Comparison of ENCODE assay signal across 8 cellular contexts in the genomic region with DNA sequence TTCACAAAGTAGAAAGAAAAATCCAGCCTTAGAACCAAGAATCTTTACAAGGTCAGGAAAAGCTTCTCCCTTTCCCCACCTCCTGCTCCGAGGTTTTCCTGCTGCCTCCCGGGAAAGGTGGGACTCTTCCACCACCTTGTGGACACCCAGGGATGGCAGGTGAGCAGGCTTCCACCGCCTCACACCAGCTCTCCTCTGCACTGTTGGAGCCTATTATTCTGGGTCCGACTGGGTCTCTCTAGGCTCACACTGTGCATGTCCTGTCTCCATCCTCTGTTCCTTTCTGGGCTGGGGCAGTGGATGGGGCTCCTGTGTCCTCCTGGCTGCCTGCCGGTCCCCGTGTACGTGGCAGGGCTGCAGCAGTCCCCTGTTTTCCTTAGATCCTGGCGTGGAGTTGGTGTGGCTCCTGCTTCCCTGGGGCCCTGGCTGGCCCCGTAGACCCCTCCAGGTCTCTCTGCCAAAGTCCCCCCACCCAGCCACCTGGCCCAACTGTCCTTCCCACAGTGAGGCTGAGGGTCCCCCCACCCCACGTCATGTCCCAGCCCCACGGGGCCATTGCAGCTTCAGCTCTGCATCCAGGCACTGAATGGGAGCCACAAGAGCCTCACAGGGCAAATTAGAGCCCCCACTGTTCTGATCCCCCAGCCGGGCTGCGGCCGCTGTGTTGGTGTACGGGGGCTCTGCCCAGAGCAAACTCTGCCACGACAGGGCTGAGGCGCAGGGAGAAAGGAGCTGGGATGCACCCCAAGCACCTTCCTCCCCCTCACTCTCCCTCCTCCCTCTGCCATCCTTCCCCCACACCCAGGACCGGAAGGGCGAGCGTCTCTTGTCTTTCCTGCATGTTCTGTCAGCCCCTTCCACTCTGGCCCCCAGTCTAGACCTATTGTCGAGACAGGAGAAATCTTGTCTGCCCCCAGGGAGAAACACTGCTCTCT. TPM values are rescaled to one million over a fixed set of nuclear protein-coding genes. Genes with fewer than 3 reads are reported as not detected.
DNase-seq lines count a peak whose midpoint lies in the region; ATAC-seq and TF ChIP-seq lines count a peak whose summit lies in the region.

No MANE protein-coding gene starts in this region.

- H3K9me3 ChIP-seq in CD8-positive, alpha-beta memory T cell (ENCODE audit: low read length), result no peaks in the 10 kb centered on the region
- H3K9me3 ChIP-seq in OCI-LY3 (ENCODE audit: insufficient read depth, low read length), result no peaks in the 10 kb centered on the region
- no peaks in the 10 kb centered on the region for H3K9me3 ChIP-seq in aorta (ENCODE audit: control insufficient read depth, low read length)

- H3K27me3 ChIP-seq in CD8-positive, alpha-beta memory T cell (ENCODE audit: insufficient read depth, low read length, poor library complexity, severe bottlenecking), result peaks cover 12% of the 10 kb centered on the region
- H3K27me3 ChIP-seq in OCI-LY3 (ENCODE audit: low read depth, low read length), result no peaks in the 10 kb centered on the region
- H3K27me3 ChIP-seq in aorta (ENCODE audit: control insufficient read depth in 1 of 2, insufficient read depth in 2 of 2, low read length in 1 of 2), result no peaks in the 10 kb centered on the region

- ATAC-seq in activated T-helper 17 cell treated with anti-CD3 and anti-CD28 coated beads, Interleukin-2, amount 50 U/mL, for 72 hours (replicated peaks), result peak; percentile 39
- ATAC-seq in aorta (ENCODE audit: low FRiP score) (peak; percentile 77), HG02571 (IDR thresholded peaks at IDR 0.05; ENCODE audit: unreplicated experiment) (no peak)

- H3K36me3 ChIP-seq in CD8-positive, alpha-beta memory T cell (ENCODE audit: insufficient read depth, low read length), result no peaks in the 10 kb centered on the region
- H3K36me3 ChIP-seq in OCI-LY3 (replicated peaks; ENCODE audit: low read depth, low read length), result no peaks in the 10 kb centered on the region
- no peaks in the 10 kb centered on the region for H3K36me3 ChIP-seq in aorta (ENCODE audit: control insufficient read depth in 1 of 2, insufficient read depth in 2 of 2, low read length in 1 of 2)

- no peak overlapping the region for H3K27ac Mint-ChIP-seq in CD8-positive, alpha-beta memory T cell
- H3K27ac Mint-ChIP-seq in activated T-helper 17 cell treated with anti-CD3 and anti-CD28 coated beads, Interleukin-2, amount 50 U/mL, for 72 hours, result no peak overlapping the region

- no peaks in the 10 kb centered on the region for H4K20me1 ChIP-seq in OCI-LY3 (ENCODE audit: insufficient read depth, low read length)

- 43 to 48% methylated on average over 21 of the region's 21 CpGs for WGBS in aorta, 2 donors

- H3K9ac ChIP-seq in OCI-LY3 (ENCODE audit: low read length), result 0 out of 2 replicates have a peak overlapping the region, but pooled peaks have one; percentile 0

- H3K9me3 Mint-ChIP-seq in CD8-positive, alpha-beta memory T cell, result no peaks in the 10 kb centered on the region
- H3K9me3 Mint-ChIP-seq in activated T-helper 17 cell treated with anti-CD3 and anti-CD28 coated beads, Interleukin-2, amount 50 U/mL, for 72 hours, result no peaks in the 10 kb centered on the region

- peak overlapping the region; percentile 54 for H3K4me2 ChIP-seq in OCI-LY3 (ENCODE audit: low read length)

- POLR2A ChIA-PET in CD8-positive, alpha-beta memory T cell (lab: Charles Lee), result no interaction called here

- CTCF ChIA-PET in CD8-positive, alpha-beta memory T cell (lab: Charles Lee), result interaction anchor here (0.8 to 4.5 kb wide), 10 partner anchors 12 to 330 kb away, joined by 3 to 47 read pairs (median 4); a partner anchor contains a TSS

- DNase-seq in CD8-positive, alpha-beta memory T cell, result peak; percentile 29 to 68 (median 36)
- DNase-seq in HS-27A (ENCODE audit: low read depth) (peak; percentile 53), foreskin fibroblast (peak; percentile 66 to 90), occipital lobe (lab: John Stamatoyannopoulos, UW) (peak; percentile 54), aorta (peak; percentile 83 to 89)

- peaks cover 11% of the 10 kb centered on the region for H3K4me1 ChIP-seq in CD8-positive, alpha-beta memory T cell (ENCODE audit: insufficient read depth, low read length)
- peaks cover 11% of the 10 kb centered on the region for H3K4me1 ChIP-seq in OCI-LY3 (ENCODE audit: low read length)
- H3K4me1 ChIP-seq in aorta (ENCODE audit: control insufficient read depth in 1 of 2, insufficient read depth in 2 of 2, low read length in 2 of 2), result no peaks in the 10 kb centered on the region

- intact Hi-C loops in aorta (cut with DNase I), result loop anchor here (1.0 to 5.0 kb wide), 8 partner anchors 38 to 332 kb away; no protein-coding TSS in a partner anchor

- H2AFZ ChIP-seq in OCI-LY3 (ENCODE audit: low read depth, low read length), result no peak overlapping the region

- H3K27ac ChIP-seq in CD8-positive, alpha-beta memory T cell (ENCODE audit: low read depth, low read length), result no peak overlapping the region
- H3K27ac ChIP-seq in OCI-LY3 (ENCODE audit: low read length) (no peak overlapping the region), aorta (ENCODE audit: low read depth in 1 of 2, low read length in 2 of 2) (no peak overlapping the region)

- H3K27me3 Mint-ChIP-seq in CD8-positive, alpha-beta memory T cell, result peaks cover 14 to 31% of the 10 kb centered on the region in 2 donors
- peaks cover 8% of the 10 kb centered on the region for H3K27me3 Mint-ChIP-seq in activated T-helper 17 cell treated with anti-CD3 and anti-CD28 coated beads, Interleukin-2, amount 50 U/mL, for 72 hours

- H3K36me3 Mint-ChIP-seq in CD8-positive, alpha-beta memory T cell, result no peaks in the 10 kb centered on the region
- H3K36me3 Mint-ChIP-seq in activated T-helper 17 cell treated with anti-CD3 and anti-CD28 coated beads, Interleukin-2, amount 50 U/mL, for 72 hours (ENCODE audit: low read depth), result no peaks in the 10 kb centered on the region

- peak; percentile 80 for TF ChIP-seq CTCF in OCI-LY3 (IDR thresholded peaks at IDR 0.05; ENCODE audit: low read depth, low read length)
- TF ChIP-seq CTCF in foreskin fibroblast (IDR thresholded peaks at IDR 0.05; ENCODE audit: low read depth, low read length), result peak; percentile 92

- H3K79me2 ChIP-seq in OCI-LY3 (ENCODE audit: low read length), result no peaks in the 10 kb centered on the region

- H3K4me1 Mint-ChIP-seq in CD8-positive, alpha-beta memory T cell, result peaks cover 14 to 18% (median 16%) of the 10 kb centered on the region in 3 donors
- H3K4me1 Mint-ChIP-seq in activated T-helper 17 cell treated with anti-CD3 and anti-CD28 coated beads, Interleukin-2, amount 50 U/mL, for 72 hours, result no peaks in the 10 kb centered on the region

- H3K4me3 ChIP-seq in CD8-positive, alpha-beta memory T cell (ENCODE audit: low read length), result no peak overlapping the region
- H3K4me3 ChIP-seq in OCI-LY3 (ENCODE audit: low read length) (peak overlapping the region; percentile 40; the same call in 1 of the 2 replicates), foreskin fibroblast (ENCODE audit: low read depth in 1 of 2, low read length in 2 of 2) (no peak overlapping the region), aorta (ENCODE audit: low read length in 2 of 2) (no peak overlapping the region)

- no peak overlapping the region for H3K4me3 Mint-ChIP-seq in CD8-positive, alpha-beta memory T cell
- no peak overlapping the region for H3K4me3 Mint-ChIP-seq in activated T-helper 17 cell treated with anti-CD3 and anti-CD28 coated beads, Interleukin-2, amount 50 U/mL, for 72 hours

RNA-seq across cellular contexts. Expression of a gene that starts 3.3 kb away (rescaled TPM):
- total RNA-seq in CD8-positive, alpha-beta memory T cell, result under 1 TPM; 0.31 to 0.58 TPM
- 0.70 TPM for polyA plus RNA-seq in CD8-positive, alpha-beta memory T cell
- total RNA-seq in activated T-helper 17 cell treated with anti-CD3 and anti-CD28 coated beads, Interleukin-2, amount 50 U/mL, for 72 hours, result under 1 TPM; 0.15 to 0.42 TPM
- 6.6 TPM for total RNA-seq in occipital lobe
- 1 to 10 TPM; 5.4 to 8.7 TPM for total RNA-seq in aorta
- 1 to 10 TPM; 4.4 to 8.1 TPM for polyA plus RNA-seq in aorta

Comparison
In these comparisons a context has a peak if more than half of its experiments do, and no peak if none do; other contexts are left out.
1. DNase-seq: peak in every context shown above with its lines; median percentile 86 in aorta; 78 in foreskin fibroblast; 54 in occipital lobe; 53 in HS-27A; 36 in CD8-positive, alpha-beta memory T cell.